ENCODE assay signal across 13 cellular contexts in the genomic region with DNA sequence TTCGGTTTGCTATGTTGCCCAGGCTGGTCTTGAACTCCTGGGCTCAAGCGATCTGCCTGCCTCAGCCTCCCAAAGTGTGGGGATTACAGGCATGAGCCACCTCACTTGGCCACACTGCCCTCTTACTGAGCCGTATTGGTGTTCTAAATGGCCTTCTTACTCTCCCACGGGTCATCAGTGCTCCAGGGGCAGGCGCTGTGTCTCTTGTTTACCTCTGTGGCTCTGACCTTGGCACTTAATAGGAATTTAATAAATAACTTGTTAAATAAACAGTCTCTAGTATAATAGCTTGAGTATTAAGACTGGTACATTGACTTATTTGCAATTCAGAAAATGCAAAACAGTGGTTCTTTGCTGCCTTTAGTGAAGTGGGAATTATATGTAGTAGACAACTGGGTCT. TPM values are rescaled to one million over a fixed set of nuclear protein-coding genes. Genes with fewer than 3 reads are reported as not detected.
DNase-seq lines count a peak whose midpoint lies in the region; ATAC-seq and TF ChIP-seq lines count a peak whose summit lies in the region.
"Had no signal": no experiment of that assay in that cellular context is flagged by ENCODE, and none has a peak within 500 bp of the region (broad histone marks: within the 10 kb centered on the region; RNA-seq: fewer than 3 reads in every experiment).

No MANE protein-coding gene starts in this region.

- H3K9me3 ChIP-seq in left ventricle myocardium inferior (replicated peaks) = no peaks in the 10 kb centered on the region
- H3K9me3 ChIP-seq in breast epithelium = no peaks in the 10 kb centered on the region
- H3K9me3 ChIP-seq: adrenal gland had no signal

- no peaks in the 10 kb centered on the region for H3K9me3 Mint-ChIP-seq in mesothelial cell of epicardium
- H3K9me3 Mint-ChIP-seq in type B pancreatic cell = no peaks in the 10 kb centered on the region
- H3K9me3 Mint-ChIP-seq: neural crest cell had no signal

- H3K4me3 ChIP-seq in left ventricle myocardium inferior (no peak overlapping the region), breast epithelium (no peak overlapping the region)
- H3K4me3 ChIP-seq: adrenal gland, SK-N-MC had no signal

- intact Hi-C loops in left ventricle myocardium inferior (cut with micrococcal nuclease) (no loop called here), left cardiac atrium (cut with DNase I) (no loop called here), breast epithelium (cut with DNase I; ENCODE audit: low total_unique reads) (no loop called here), posterior cingulate gyrus (cut with DNase I) (no loop called here)

- no peak for TF ChIP-seq CTCF in left ventricle myocardium inferior (IDR thresholded peaks at IDR 0.05; ENCODE audit: borderline replicate concordance)
- TF ChIP-seq CTCF in breast epithelium (IDR thresholded peaks at IDR 0.05) = no peak
- no peak for TF ChIP-seq CTCF in mesothelial cell of epicardium (IDR thresholded peaks at IDR 0.05; ENCODE audit: unreplicated experiment)
- no peak for TF ChIP-seq CTCF in type B pancreatic cell (conservative IDR thresholded peaks at IDR 0.05)

- peak overlapping the region; percentile 47 for H3K27ac Mint-ChIP-seq in mesothelial cell of epicardium
- H3K27ac Mint-ChIP-seq in type B pancreatic cell = peak overlapping the region; percentile 69

- no peak overlapping the region for H3K4me3 Mint-ChIP-seq in mesothelial cell of epicardium
- no peak overlapping the region for H3K4me3 Mint-ChIP-seq in type B pancreatic cell
- H3K4me3 Mint-ChIP-seq: neural crest cell had no signal

- H3K4me1 ChIP-seq in left ventricle myocardium inferior (peaks cover 63% of the 10 kb centered on the region), breast epithelium (peaks cover 4 to 37% of the 10 kb centered on the region in 2 donors)

- H3K27me3 ChIP-seq in left ventricle myocardium inferior (ENCODE audit: low read depth) (no peaks in the 10 kb centered on the region), breast epithelium (no peaks in the 10 kb centered on the region)
- H3K27me3 ChIP-seq: adrenal gland had no signal

- H3K27ac ChIP-seq in left ventricle myocardium inferior (replicated peaks) = peak overlapping the region; percentile 79
- H3K27ac ChIP-seq in breast epithelium = peak overlapping the region; percentile 76 to 78
- H3K27ac ChIP-seq: SK-N-MC had no signal

- TF ChIP-seq POLR2A in breast epithelium (IDR thresholded peaks at IDR 0.05) = no peak

- H3K36me3 Mint-ChIP-seq in mesothelial cell of epicardium = no peaks in the 10 kb centered on the region
- peaks cover 4% of the 10 kb centered on the region for H3K36me3 Mint-ChIP-seq in type B pancreatic cell

- ATAC-seq in left cardiac atrium (no peak), esophagus mucosa (no peak)
- ATAC-seq: left ventricle myocardium superior had no signal

- H3K36me3 ChIP-seq in left ventricle myocardium inferior (no peaks in the 10 kb centered on the region), breast epithelium (no peaks in the 10 kb centered on the region)
- H3K36me3 ChIP-seq: adrenal gland had no signal

- peaks cover 47% of the 10 kb centered on the region for H3K4me1 Mint-ChIP-seq in mesothelial cell of epicardium
- H3K4me1 Mint-ChIP-seq in type B pancreatic cell (ENCODE audit: unreplicated experiment) = peaks cover 62% of the 10 kb centered on the region

- H3K27me3 Mint-ChIP-seq in mesothelial cell of epicardium (ENCODE audit: low read depth) (no peaks in the 10 kb centered on the region), type B pancreatic cell (no peaks in the 10 kb centered on the region)

- DNase-seq in left ventricle myocardium inferior (no peak), left cardiac atrium (no peak), breast epithelium (ENCODE audit: low spot score in 2 of 2) (no peak), mesothelial cell of epicardium (ENCODE audit: low spot score in 2 of 2, unreplicated experiment in 2 of 2) (no peak), type B pancreatic cell (ENCODE audit: extremely low spot score, unreplicated experiment) (no peak), iPS-NIHi7 (ENCODE audit: extremely low spot score) (no peak), posterior cingulate gyrus (no peak)
- DNase-seq: adrenal gland, hypothalamus, left ventricle myocardium superior had no signal

RNA-seq across cellular contexts. Expression of a gene that starts 13.7 kb away (rescaled TPM):
- 34.8 TPM for total RNA-seq in left ventricle myocardium inferior
- total RNA-seq in left cardiac atrium = 10 to 100 TPM; 28.0 to 94.4 TPM
- 100 to 1,000 TPM in 2 of 3 donors, 10 to 100 TPM in 1; 40.3 to 242 (median 164) TPM for total RNA-seq in breast epithelium
- 173 to 190 TPM (median 177 TPM) in 3 replicates for total RNA-seq in mesothelial cell of epicardium
- 204 and 295 TPM in 2 replicates for total RNA-seq in type B pancreatic cell (ENCODE audit: low replicate concordance)
- 124 TPM for total RNA-seq in esophagus mucosa
